ENCODE assay signal across 16 cellular contexts in genomic region chr16:50227120-50227519, GRCh38. TPM values are rescaled to one million over a fixed set of nuclear protein-coding genes. Genes with fewer than 3 reads are reported as not detected.
A peak's percentile ranks its signal among the peaks of the same experiment; 100 is the strongest.
DNase-seq lines count a peak whose midpoint lies in the region; ATAC-seq and TF ChIP-seq lines count a peak whose summit lies in the region.
"Had no signal": no experiment of that assay in that cellular context is flagged by ENCODE, and none has a peak within 500 bp of the region (broad histone marks: within the 10 kb centered on the region; RNA-seq: fewer than 3 reads in every experiment).

No MANE protein-coding gene starts in this region.

- H3K9me2 ChIP-seq in Karpas-422 (replicated peaks; ENCODE audit: insufficient read depth, low read length) = no peaks in the 10 kb centered on the region

- intact Hi-C loops in Right ventricle myocardium inferior (cut with DNase I) (no loop called here), left ventricle myocardium inferior (cut with micrococcal nuclease) (loop anchor here (10.0 kb wide), 1 partner anchor 128 kb away; no protein-coding TSS in a partner anchor)

- ATAC-seq in Right ventricle myocardium inferior = peak; percentile 54
- ATAC-seq in activated T-helper 17 cell treated with anti-CD3 and anti-CD28 coated beads, Interleukin-2, amount 50 U/mL, for 72 hours (replicated peaks) = peak; percentile 12

- H3K9me3 ChIP-seq in left ventricle myocardium inferior (replicated peaks) (no peaks in the 10 kb centered on the region), Karpas-422 (ENCODE audit: low read length) (no peaks in the 10 kb centered on the region)

- H3K36me3 Mint-ChIP-seq in activated T-helper 17 cell treated with anti-CD3 and anti-CD28 coated beads, Interleukin-2, amount 50 U/mL, for 72 hours (ENCODE audit: low read depth) = peaks cover 94% of the 10 kb centered on the region
- H3K36me3 Mint-ChIP-seq in osteocyte (ENCODE audit: unreplicated experiment) = peaks cover 30% of the 10 kb centered on the region

- no peak for TF ChIP-seq CTCF in left ventricle myocardium inferior (IDR thresholded peaks at IDR 0.05; ENCODE audit: borderline replicate concordance)
- TF ChIP-seq CTCF in osteocyte (IDR thresholded peaks at IDR 0.05) = no peak

- no peak overlapping the region for H2AFZ ChIP-seq in Karpas-422 (ENCODE audit: low read length)

- peak overlapping the region; percentile 54 for H3K27ac Mint-ChIP-seq in activated T-helper 17 cell treated with anti-CD3 and anti-CD28 coated beads, Interleukin-2, amount 50 U/mL, for 72 hours
- no peak overlapping the region for H3K27ac Mint-ChIP-seq in osteocyte (ENCODE audit: unreplicated experiment)
- H3K27ac Mint-ChIP-seq: IgD-negative memory B cell had no signal

- no peak overlapping the region for H3K4me3 ChIP-seq in left ventricle myocardium inferior
- no peak overlapping the region for H3K4me3 ChIP-seq in Karpas-422 (ENCODE audit: low read length)

- H3K4me1 ChIP-seq in left ventricle myocardium inferior (no peaks in the 10 kb centered on the region), Karpas-422 (ENCODE audit: low read length) (no peaks in the 10 kb centered on the region)

- H3K27ac ChIP-seq in left ventricle myocardium inferior (replicated peaks) = no peak overlapping the region
- H3K27ac ChIP-seq in Karpas-422 (ENCODE audit: low read length) = no peak overlapping the region

- no peak overlapping the region for H3K4me2 ChIP-seq in Karpas-422 (ENCODE audit: low read depth, low read length, poor library complexity, severe bottlenecking)

- no peaks in the 10 kb centered on the region for H4K20me1 ChIP-seq in Karpas-422 (ENCODE audit: insufficient read depth, low read depth, low read length)

- no peak overlapping the region for H3K9ac ChIP-seq in Karpas-422 (ENCODE audit: low read length)

- H3K79me2 ChIP-seq in Karpas-422 (ENCODE audit: low read length) = no peaks in the 10 kb centered on the region

- H3K27me3 Mint-ChIP-seq in activated T-helper 17 cell treated with anti-CD3 and anti-CD28 coated beads, Interleukin-2, amount 50 U/mL, for 72 hours = no peaks in the 10 kb centered on the region
- H3K27me3 Mint-ChIP-seq in osteocyte (ENCODE audit: unreplicated experiment) = no peaks in the 10 kb centered on the region
- H3K27me3 Mint-ChIP-seq: CD4-positive, CD25-positive, alpha-beta regulatory T cell; IgD-negative memory B cell had no signal

- no peak overlapping the region for H3K4me3 Mint-ChIP-seq in activated T-helper 17 cell treated with anti-CD3 and anti-CD28 coated beads, Interleukin-2, amount 50 U/mL, for 72 hours
- no peak overlapping the region for H3K4me3 Mint-ChIP-seq in osteocyte (ENCODE audit: unreplicated experiment)
- H3K4me3 Mint-ChIP-seq: CD4-positive, CD25-positive, alpha-beta regulatory T cell; IgD-negative memory B cell had no signal

- H3K27me3 ChIP-seq in left ventricle myocardium inferior (ENCODE audit: low read depth) (no peaks in the 10 kb centered on the region), Karpas-422 (ENCODE audit: low read length) (no peaks in the 10 kb centered on the region)

- DNase-seq in Right ventricle myocardium inferior (ENCODE audit: missing footprints) (no peak), left ventricle myocardium inferior (no peak), Karpas-422 (peak; percentile 22), osteocyte (ENCODE audit: extremely low spot score, unreplicated experiment) (peak; percentile 54), SHP77 (lab: John Stamatoyannopoulos, UW) (no peak), AG20443 (ENCODE audit: low spot score) (no peak)
- DNase-seq: CD4-positive, CD25-positive, alpha-beta regulatory T cell; DMS79; Kasumi-1; NCI-H1417; NCI-H1694 treated with DMSO at 0.1 percent for 48 hours; NCI-H446 treated with DMSO at 0.1 percent for 48 hours; NCI-H526 treated with DMSO at 0.1 percent for 48 hours; SIG-M5 had no signal

- H3K36me3 ChIP-seq in left ventricle myocardium inferior (peaks cover 77% of the 10 kb centered on the region), Karpas-422 (ENCODE audit: insufficient read depth, low read length) (no peaks in the 10 kb centered on the region)

- no peaks in the 10 kb centered on the region for H3K9me3 Mint-ChIP-seq in activated T-helper 17 cell treated with anti-CD3 and anti-CD28 coated beads, Interleukin-2, amount 50 U/mL, for 72 hours
- no peaks in the 10 kb centered on the region for H3K9me3 Mint-ChIP-seq in osteocyte (ENCODE audit: unreplicated experiment)
- H3K9me3 Mint-ChIP-seq: CD4-positive, CD25-positive, alpha-beta regulatory T cell; IgD-negative memory B cell had no signal

- H3K4me1 Mint-ChIP-seq in activated T-helper 17 cell treated with anti-CD3 and anti-CD28 coated beads, Interleukin-2, amount 50 U/mL, for 72 hours = peaks cover 4% of the 10 kb centered on the region
- no peaks in the 10 kb centered on the region for H3K4me1 Mint-ChIP-seq in osteocyte (ENCODE audit: unreplicated experiment)
- H3K4me1 Mint-ChIP-seq: IgD-negative memory B cell had no signal

RNA-seq across cellular contexts. Expression of gene ADCY7, which starts 39.2 kb away (rescaled TPM):
- 11.7 TPM for total RNA-seq in Right ventricle myocardium inferior
- total RNA-seq in left ventricle myocardium inferior = 9.7 TPM
- 27.5 and 45.5 TPM in 2 replicates for total RNA-seq in Karpas-422 (2014; rRNA removed; shearing (Covaris generic); ENCODE audit: low replicate concordance)
- 100 to 1,000 TPM; 156 to 173 TPM for total RNA-seq in activated T-helper 17 cell treated with anti-CD3 and anti-CD28 coated beads, Interleukin-2, amount 50 U/mL, for 72 hours
- 4.6 TPM in 2 replicates for total RNA-seq in osteocyte

Comparison
In these comparisons a context has a peak if more than half of its experiments do, and no peak if none do; other contexts are left out.
1. DNase-seq: peak in Karpas-422 (single experiment) and osteocyte (single experiment); none in Right ventricle myocardium inferior (single experiment), left ventricle myocardium inferior (single experiment), SHP77 (0 of 2) and AG20443 (single experiment).